ENCODE assay signal across 19 cellular contexts in genomic region chr10:125080984-125081383, GRCh38.
DNase-seq lines count a peak whose midpoint lies in the region; ATAC-seq and TF ChIP-seq lines count a peak whose summit lies in the region.
"Had no signal": no experiment of that assay in that cellular context is flagged by ENCODE, and none has a peak within 500 bp of the region (broad histone marks: within the 10 kb centered on the region; RNA-seq: fewer than 3 reads in every experiment).

No MANE protein-coding gene starts in this region.

- H3K4me3 Mint-ChIP-seq in nephron = no peak overlapping the region
- H3K4me3 Mint-ChIP-seq: activated naive CD8-positive, alpha-beta T cell had no signal

- H3K27me3 ChIP-seq in brain microvascular endothelial cell (replicated peaks) = no peaks in the 10 kb centered on the region
- no peaks in the 10 kb centered on the region for H3K27me3 ChIP-seq in skeletal muscle tissue (ENCODE audit: control insufficient read depth in 3 of 3, insufficient read depth in 3 of 3, low read length in 3 of 3)
- H3K27me3 ChIP-seq: left lung, stomach, transverse colon had no signal

- H3K27ac ChIP-seq in brain microvascular endothelial cell (peak overlapping the region; percentile 47), skeletal muscle tissue (ENCODE audit: low read depth, low read length) (peak overlapping the region; percentile 87)
- H3K27ac ChIP-seq: transverse colon had no signal

- no peaks in the 10 kb centered on the region for H3K9me3 Mint-ChIP-seq in nephron

- H3K4me3 ChIP-seq in brain microvascular endothelial cell (ENCODE audit: low read depth, low read length) (no peak overlapping the region), skeletal muscle tissue (ENCODE audit: low read length in 3 of 3) (no peak overlapping the region)
- H3K4me3 ChIP-seq: left lung, stomach, transverse colon had no signal

- peaks cover 58 to 92% (median 84%) of the 10 kb centered on the region in 3 donors for H3K4me1 ChIP-seq in skeletal muscle tissue (ENCODE audit: control insufficient read depth in 3 of 3, insufficient read depth in 3 of 3, low read length in 3 of 3)

- H3K27ac Mint-ChIP-seq in nephron = peak overlapping the region; percentile 10 to 42 (median 35)
- H3K27ac Mint-ChIP-seq: activated naive CD8-positive, alpha-beta T cell had no signal

- in situ Hi-C loops in brain microvascular endothelial cell (cut with HindIII; ENCODE audit: low pct_ligation_motif_present, low sequenced_read_pairs) = no loop called here

- no peak for ATAC-seq in GM18868 (IDR thresholded peaks at IDR 0.05; ENCODE audit: unreplicated experiment)
- no peak for ATAC-seq in HG03039 (IDR thresholded peaks at IDR 0.05; ENCODE audit: unreplicated experiment)
- ATAC-seq: left lung had no signal

- H3K9me3 ChIP-seq in skeletal muscle tissue (ENCODE audit: control insufficient read depth in 3 of 3, low read length in 3 of 3) = no peaks in the 10 kb centered on the region
- H3K9me3 ChIP-seq: left lung, stomach, transverse colon had no signal

- peak overlapping the region in 1 of 3 donors; percentile 9 for H3K9ac ChIP-seq in skeletal muscle tissue (ENCODE audit: low read depth in 1 of 3, low read length in 3 of 3)

- peaks cover 70% of the 10 kb centered on the region for H3K4me1 Mint-ChIP-seq in nephron

- TF ChIP-seq CTCF in brain microvascular endothelial cell (IDR thresholded peaks at IDR 0.05; ENCODE audit: low read depth, low read length, missing control alignments) = no peak
- TF ChIP-seq CTCF in nephron (IDR thresholded peaks at IDR 0.05; ENCODE audit: unreplicated experiment in 3 of 3) = no peak

- no peaks in the 10 kb centered on the region for H3K27me3 Mint-ChIP-seq in nephron (ENCODE audit: low read depth)

- H3K36me3 ChIP-seq in brain microvascular endothelial cell (replicated peaks) (peaks cover 2% of the 10 kb centered on the region), skeletal muscle tissue (ENCODE audit: control insufficient read depth in 3 of 3, insufficient read depth in 3 of 3, low read length in 3 of 3) (no peaks in the 10 kb centered on the region)
- H3K36me3 ChIP-seq: transverse colon had no signal

- peak; percentile 33 for DNase-seq in NCI-H82 treated with DMSO at 0.1 percent for 48 hours (lab: John Stamatoyannopoulos, UW; ENCODE audit: unreplicated experiment)
- DNase-seq in brain microvascular endothelial cell = no peak
- DNase-seq in ecto neural progenitor cell (ENCODE audit: low spot score) = no peak
- DNase-seq: activated CD4-positive, alpha-beta T cell treated with anti-CD3 and anti-CD28 coated beads, Interleukin-2, amount 50 U/mL, for 4 hours; activated CD4-positive, CD25-positive, alpha-beta regulatory T cell; activated CD8-positive, alpha-beta memory T cell treated with anti-CD3 and anti-CD28 coated beads, Interleukin-2, amount 50 U/mL, for 4 hours; left lung; NCI-H1105 treated with DMSO at 0.1 percent for 48 hours; NCI-H2029; NCI-H226; retina; stomach; T-helper 9 cell; transverse colon had no signal

- peaks cover 58% of the 10 kb centered on the region for H3K36me3 Mint-ChIP-seq in nephron (ENCODE audit: low read depth)
- H3K36me3 Mint-ChIP-seq: activated naive CD8-positive, alpha-beta T cell had no signal
